ENCODE assay signal across 22 cellular contexts in genomic region chr4:89754531-89754930, GRCh38.
A peak's percentile ranks its signal among the peaks of the same experiment; 100 is the strongest.
DNase-seq lines count a peak whose midpoint lies in the region; ATAC-seq, FAIRE-seq and TF ChIP-seq lines count a peak whose summit lies in the region.
"Had no signal": no experiment of that assay in that cellular context is flagged by ENCODE, and none has a peak within 500 bp of the region (broad histone marks: within the 10 kb centered on the region; RNA-seq: fewer than 3 reads in every experiment).

No MANE protein-coding gene starts in this region.

- H2AFZ ChIP-seq in ACC112 (ENCODE audit: low read length, unreplicated experiment) (no peak overlapping the region), keratinocyte (ENCODE audit: control insufficient read depth, low read length) (no peak overlapping the region)

- intact Hi-C loops in esophagus squamous epithelium (cut with DNase I), result no loop called here

- DNase-seq in NCI-H69 (lab: John Stamatoyannopoulos, UW) (peak; percentile 37), cerebellar cortex (ENCODE audit: low spot score) (peak; percentile 16), keratinocyte (ENCODE audit: low read depth, low spot score) (no peak), esophagus squamous epithelium (lab: John Stamatoyannopoulos, UW) (no peak)
- no peak for DNase-seq in stimulated activated CD4-positive, alpha-beta T cell treated with anti-CD3 and anti-CD28 coated beads, Interleukin-4, amount 100 ng/mL, for 4 hours
- DNase-seq: activated B cell treated with CpG ODN at 0.5 μM for 24 hours; activated CD4-positive, alpha-beta memory T cell treated with anti-CD3 and anti-CD28 coated beads for 36 hours; BE2C; COR-L47; effector CD8-positive, alpha-beta T cell; hippocampal formation; MG63; NCI-H1436 treated with DMSO at 0.1 percent for 48 hours; NCI-H774; nucleus accumbens; substantia nigra; T-helper 9 cell had no signal

- dilution Hi-C loops in keratinocyte (cut with MboI; ENCODE audit: extremely low pct_ligation_motif_present, low sequenced_read_pairs), result no loop called here

- H3K4me1 ChIP-seq in ACC112 (ENCODE audit: control insufficient read depth, insufficient read depth, low read length, unreplicated experiment) (peaks cover 14% of the 10 kb centered on the region), keratinocyte (ENCODE audit: control insufficient read depth, extremely low read depth, insufficient read depth, low read length) (peaks cover 20% of the 10 kb centered on the region), esophagus squamous epithelium (peaks cover 0 to 20% (median 7%) of the 10 kb centered on the region in 3 donors)

- no peaks in the 10 kb centered on the region for H3K27me3 ChIP-seq in ACC112 (ENCODE audit: insufficient read depth, low read length)
- H3K27me3 ChIP-seq in keratinocyte (ENCODE audit: control insufficient read depth, extremely low read depth, insufficient read depth, low read length), result no peaks in the 10 kb centered on the region
- H3K27me3 ChIP-seq in esophagus squamous epithelium, result no peaks in the 10 kb centered on the region
- H3K27me3 ChIP-seq: BE2C, MG63, right atrium auricular region had no signal

- no peak for TF ChIP-seq CTCF in keratinocyte (optimal IDR thresholded peaks at IDR 0.05 in 1 of 3, IDR thresholded peaks at IDR 0.05 in 1 of 3, conservative IDR thresholded peaks at IDR 0.05 in 1 of 3; ENCODE audit: extremely low read depth in 1 of 3, insufficient read depth in 2 of 3, low read length in 3 of 3)
- TF ChIP-seq CTCF in esophagus squamous epithelium (IDR thresholded peaks at IDR 0.05), result no peak

- H3K9me3 ChIP-seq in keratinocyte (ENCODE audit: control insufficient read depth, low read depth, low read length), result no peaks in the 10 kb centered on the region
- H3K9me3 ChIP-seq in esophagus squamous epithelium, result no peaks in the 10 kb centered on the region
- H3K9me3 ChIP-seq: BE2C, MG63, right atrium auricular region had no signal

- H3K4me3 ChIP-seq in ACC112 (ENCODE audit: low read depth, low read length) (no peak overlapping the region), keratinocyte (ENCODE audit: control insufficient read depth in 2 of 3, extremely low read depth in 1 of 3, insufficient read depth in 2 of 3, low read depth in 1 of 3, low read length in 3 of 3) (no peak overlapping the region), esophagus squamous epithelium (no peak overlapping the region)
- H3K4me3 ChIP-seq: MG63, right atrium auricular region had no signal

- whole genome bisulfite sequencing in esophagus squamous epithelium, 2 donors, result 83 to 88% methylated on average over 4 of the region's 4 CpGs

- H3K4me2 ChIP-seq in keratinocyte (ENCODE audit: control insufficient read depth, extremely low read depth, insufficient read depth, low read depth, low read length), result no peak overlapping the region

- no peak for ATAC-seq in HG03045 (IDR thresholded peaks at IDR 0.05; ENCODE audit: unreplicated experiment)
- no peak for ATAC-seq in HG03378 (IDR thresholded peaks at IDR 0.05; ENCODE audit: unreplicated experiment)
- ATAC-seq: HepG2 had no signal

- no peak for FAIRE-seq in keratinocyte (lab: Jason Lieb, UNC)
- FAIRE-seq: HepG2 had no signal

- no peaks in the 10 kb centered on the region for H4K20me1 ChIP-seq in keratinocyte (ENCODE audit: control insufficient read depth, extremely low read depth, insufficient read depth, low read length)

- H3K27ac ChIP-seq in ACC112 (ENCODE audit: low read depth, low read length), result peak overlapping the region; percentile 69
- H3K27ac ChIP-seq in keratinocyte (ENCODE audit: control insufficient read depth, insufficient read depth, low read length), result peak overlapping the region; percentile 95
- no peak overlapping the region for H3K27ac ChIP-seq in esophagus squamous epithelium
- H3K27ac ChIP-seq: right atrium auricular region had no signal

- TF ChIP-seq POLR2A in esophagus squamous epithelium (IDR thresholded peaks at IDR 0.05), result no peak

- H3K9ac ChIP-seq in keratinocyte (ENCODE audit: control insufficient read depth, extremely low read depth, insufficient read depth, low read length), result no peak overlapping the region

- H3K79me2 ChIP-seq in ACC112 (ENCODE audit: control insufficient read depth, insufficient read depth, low read length, unreplicated experiment) (no peaks in the 10 kb centered on the region), keratinocyte (ENCODE audit: control insufficient read depth, insufficient read depth, low read length) (no peaks in the 10 kb centered on the region)

- H3K36me3 ChIP-seq in ACC112 (ENCODE audit: insufficient read depth, low read length) (no peaks in the 10 kb centered on the region), keratinocyte (ENCODE audit: control insufficient read depth in 2 of 2, extremely low read depth in 1 of 2, insufficient read depth in 2 of 2, low read length in 2 of 2) (no peaks in the 10 kb centered on the region), esophagus squamous epithelium (no peaks in the 10 kb centered on the region)
- H3K36me3 ChIP-seq: BE2C, MG63, right atrium auricular region had no signal

- H3K9me1 ChIP-seq in keratinocyte (ENCODE audit: control insufficient read depth, extremely low read depth, insufficient read depth, low read length), result no peaks in the 10 kb centered on the region

Comparison
In these comparisons a context has a peak if more than half of its experiments do, and no peak if none do; other contexts are left out.
1. H3K27ac ChIP-seq: peak in ACC112 (single experiment) and keratinocyte (single experiment); none in esophagus squamous epithelium (0 of 4).
2. DNase-seq: peak in NCI-H69 (single experiment) and cerebellar cortex (single experiment); none in keratinocyte (single experiment), stimulated activated CD4-positive, alpha-beta T cell treated with anti-CD3 and anti-CD28 coated beads, Interleukin-4, amount 100 ng/mL, for 4 hours (0 of 2) and esophagus squamous epithelium (single experiment).